1 cellular context compared by ENCODE assay signal in the genomic region with DNA sequence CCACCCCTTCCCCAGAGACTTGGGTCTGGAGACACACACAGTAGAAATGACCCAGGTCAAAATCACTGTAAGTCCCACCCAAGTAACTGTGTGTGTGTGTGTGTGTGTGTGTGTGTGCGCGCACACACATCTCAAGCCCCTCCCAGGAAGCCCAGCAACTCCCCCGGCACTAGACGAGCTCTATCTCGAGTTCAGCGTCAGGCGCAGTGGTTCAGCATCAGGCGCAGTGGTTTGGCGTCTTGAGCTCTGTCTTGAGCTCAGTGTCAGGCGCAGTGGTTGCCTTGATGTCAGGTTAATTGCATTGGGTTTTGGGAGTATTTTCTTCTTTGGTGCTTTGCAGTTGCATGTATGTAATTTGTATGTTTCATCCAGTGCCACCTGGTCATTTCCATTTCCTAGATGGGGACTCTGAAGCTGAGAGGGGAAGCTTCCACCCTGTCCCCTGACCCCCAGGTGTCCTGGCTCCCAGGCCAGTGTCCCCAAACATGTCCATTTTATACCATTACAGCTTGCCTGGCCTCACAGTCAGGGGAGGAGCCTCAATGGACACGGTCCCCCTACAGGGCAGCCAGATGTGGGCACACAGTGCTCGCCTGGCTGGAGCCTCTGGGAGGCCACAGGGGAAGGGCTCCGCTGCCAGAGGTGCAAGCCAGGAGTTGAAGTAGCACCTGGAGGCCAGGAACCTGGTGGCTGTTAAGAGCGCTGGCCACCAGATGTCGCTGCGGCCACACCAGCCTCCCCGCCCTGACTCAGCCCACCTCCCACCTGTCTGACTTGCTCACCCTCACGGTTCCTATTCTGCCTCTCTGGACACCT.
TF ChIP-seq lines count a peak whose summit lies in the region.

No MANE protein-coding gene starts in this region.

TF ChIP-seq in GM23338, 12 proteins besides CTCF, POLR2A, EP300 and RAD21 (continued from another document):
- TF ChIP-seq, protein P1, sequence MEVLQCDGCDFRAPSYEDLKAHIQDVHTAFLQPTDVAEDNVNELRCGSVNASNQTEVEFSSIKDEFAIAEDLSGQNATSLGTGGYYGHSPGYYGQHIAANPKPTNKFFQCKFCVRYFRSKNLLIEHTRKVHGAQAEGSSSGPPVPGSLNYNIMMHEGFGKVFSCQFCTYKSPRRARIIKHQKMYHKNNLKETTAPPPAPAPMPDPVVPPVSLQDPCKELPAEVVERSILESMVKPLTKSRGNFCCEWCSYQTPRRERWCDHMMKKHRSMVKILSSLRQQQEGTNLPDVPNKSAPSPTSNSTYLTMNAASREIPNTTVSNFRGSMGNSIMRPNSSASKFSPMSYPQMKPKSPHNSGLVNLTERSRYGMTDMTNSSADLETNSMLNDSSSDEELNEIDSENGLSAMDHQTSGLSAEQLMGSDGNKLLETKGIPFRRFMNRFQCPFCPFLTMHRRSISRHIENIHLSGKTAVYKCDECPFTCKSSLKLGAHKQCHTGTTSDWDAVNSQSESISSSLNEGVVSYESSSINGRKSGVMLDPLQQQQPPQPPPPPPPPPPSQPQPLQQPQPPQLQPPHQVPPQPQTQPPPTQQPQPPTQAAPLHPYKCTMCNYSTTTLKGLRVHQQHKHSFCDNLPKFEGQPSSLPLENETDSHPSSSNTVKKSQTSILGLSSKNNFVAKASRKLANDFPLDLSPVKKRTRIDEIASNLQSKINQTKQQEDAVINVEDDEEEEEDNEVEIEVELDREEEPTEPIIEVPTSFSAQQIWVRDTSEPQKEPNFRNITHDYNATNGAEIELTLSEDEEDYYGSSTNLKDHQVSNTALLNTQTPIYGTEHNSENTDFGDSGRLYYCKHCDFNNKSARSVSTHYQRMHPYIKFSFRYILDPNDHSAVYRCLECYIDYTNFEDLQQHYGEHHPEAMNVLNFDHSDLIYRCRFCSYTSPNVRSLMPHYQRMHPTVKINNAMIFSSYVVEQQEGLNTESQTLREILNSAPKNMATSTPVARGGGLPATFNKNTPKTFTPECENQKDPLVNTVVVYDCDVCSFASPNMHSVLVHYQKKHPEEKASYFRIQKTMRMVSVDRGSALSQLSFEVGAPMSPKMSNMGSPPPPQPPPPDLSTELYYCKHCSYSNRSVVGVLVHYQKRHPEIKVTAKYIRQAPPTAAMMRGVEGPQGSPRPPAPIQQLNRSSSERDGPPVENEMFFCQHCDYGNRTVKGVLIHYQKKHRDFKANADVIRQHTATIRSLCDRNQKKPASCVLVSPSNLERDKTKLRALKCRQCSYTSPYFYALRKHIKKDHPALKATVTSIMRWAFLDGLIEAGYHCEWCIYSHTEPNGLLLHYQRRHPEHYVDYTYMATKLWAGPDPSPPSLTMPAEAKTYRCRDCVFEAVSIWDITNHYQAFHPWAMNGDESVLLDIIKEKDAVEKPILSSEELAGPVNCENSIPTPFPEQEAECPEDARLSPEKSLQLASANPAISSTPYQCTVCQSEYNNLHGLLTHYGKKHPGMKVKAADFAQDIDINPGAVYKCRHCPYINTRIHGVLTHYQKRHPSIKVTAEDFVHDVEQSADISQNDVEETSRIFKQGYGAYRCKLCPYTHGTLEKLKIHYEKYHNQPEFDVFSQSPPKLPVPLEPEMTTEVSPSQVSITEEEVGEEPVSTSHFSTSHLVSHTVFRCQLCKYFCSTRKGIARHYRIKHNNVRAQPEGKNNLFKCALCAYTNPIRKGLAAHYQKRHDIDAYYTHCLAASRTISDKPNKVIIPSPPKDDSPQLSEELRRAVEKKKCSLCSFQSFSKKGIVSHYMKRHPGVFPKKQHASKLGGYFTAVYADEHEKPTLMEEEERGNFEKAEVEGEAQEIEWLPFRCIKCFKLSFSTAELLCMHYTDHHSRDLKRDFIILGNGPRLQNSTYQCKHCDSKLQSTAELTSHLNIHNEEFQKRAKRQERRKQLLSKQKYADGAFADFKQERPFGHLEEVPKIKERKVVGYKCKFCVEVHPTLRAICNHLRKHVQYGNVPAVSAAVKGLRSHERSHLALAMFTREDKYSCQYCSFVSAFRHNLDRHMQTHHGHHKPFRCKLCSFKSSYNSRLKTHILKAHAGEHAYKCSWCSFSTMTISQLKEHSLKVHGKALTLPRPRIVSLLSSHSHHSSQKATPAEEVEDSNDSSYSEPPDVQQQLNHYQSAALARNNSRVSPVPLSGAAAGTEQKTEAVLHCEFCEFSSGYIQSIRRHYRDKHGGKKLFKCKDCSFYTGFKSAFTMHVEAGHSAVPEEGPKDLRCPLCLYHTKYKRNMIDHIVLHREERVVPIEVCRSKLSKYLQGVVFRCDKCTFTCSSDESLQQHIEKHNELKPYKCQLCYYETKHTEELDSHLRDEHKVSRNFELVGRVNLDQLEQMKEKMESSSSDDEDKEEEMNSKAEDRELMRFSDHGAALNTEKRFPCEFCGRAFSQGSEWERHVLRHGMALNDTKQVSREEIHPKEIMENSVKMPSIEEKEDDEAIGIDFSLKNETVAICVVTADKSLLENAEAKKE (CRISPR knock-in tag; IDR thresholded peaks at IDR 0.05), result no peak
- TF ChIP-seq, protein P2, sequence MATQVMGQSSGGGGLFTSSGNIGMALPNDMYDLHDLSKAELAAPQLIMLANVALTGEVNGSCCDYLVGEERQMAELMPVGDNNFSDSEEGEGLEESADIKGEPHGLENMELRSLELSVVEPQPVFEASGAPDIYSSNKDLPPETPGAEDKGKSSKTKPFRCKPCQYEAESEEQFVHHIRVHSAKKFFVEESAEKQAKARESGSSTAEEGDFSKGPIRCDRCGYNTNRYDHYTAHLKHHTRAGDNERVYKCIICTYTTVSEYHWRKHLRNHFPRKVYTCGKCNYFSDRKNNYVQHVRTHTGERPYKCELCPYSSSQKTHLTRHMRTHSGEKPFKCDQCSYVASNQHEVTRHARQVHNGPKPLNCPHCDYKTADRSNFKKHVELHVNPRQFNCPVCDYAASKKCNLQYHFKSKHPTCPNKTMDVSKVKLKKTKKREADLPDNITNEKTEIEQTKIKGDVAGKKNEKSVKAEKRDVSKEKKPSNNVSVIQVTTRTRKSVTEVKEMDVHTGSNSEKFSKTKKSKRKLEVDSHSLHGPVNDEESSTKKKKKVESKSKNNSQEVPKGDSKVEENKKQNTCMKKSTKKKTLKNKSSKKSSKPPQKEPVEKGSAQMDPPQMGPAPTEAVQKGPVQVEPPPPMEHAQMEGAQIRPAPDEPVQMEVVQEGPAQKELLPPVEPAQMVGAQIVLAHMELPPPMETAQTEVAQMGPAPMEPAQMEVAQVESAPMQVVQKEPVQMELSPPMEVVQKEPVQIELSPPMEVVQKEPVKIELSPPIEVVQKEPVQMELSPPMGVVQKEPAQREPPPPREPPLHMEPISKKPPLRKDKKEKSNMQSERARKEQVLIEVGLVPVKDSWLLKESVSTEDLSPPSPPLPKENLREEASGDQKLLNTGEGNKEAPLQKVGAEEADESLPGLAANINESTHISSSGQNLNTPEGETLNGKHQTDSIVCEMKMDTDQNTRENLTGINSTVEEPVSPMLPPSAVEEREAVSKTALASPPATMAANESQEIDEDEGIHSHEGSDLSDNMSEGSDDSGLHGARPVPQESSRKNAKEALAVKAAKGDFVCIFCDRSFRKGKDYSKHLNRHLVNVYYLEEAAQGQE (IDR thresholded peaks at IDR 0.05; ENCODE audit: unreplicated experiment), result no peak
- TF ChIP-seq CREB1 (CRISPR knock-in tag; IDR thresholded peaks at IDR 0.05; ENCODE audit: low read depth), result no peak
- no peak for TF ChIP-seq ZNF114 (CRISPR knock-in tag; IDR thresholded peaks at IDR 0.05)
- no peak for TF ChIP-seq POLR2AphosphoS5 (IDR thresholded peaks at IDR 0.05; ENCODE audit: low read depth)
